26 cellular contexts compared by ENCODE assay signal in genomic region chr3:62046326-62046725, GRCh38.
DNase-seq lines count a peak whose midpoint lies in the region; ATAC-seq and TF ChIP-seq lines count a peak whose summit lies in the region.
"Had no signal": no experiment of that assay in that cellular context is flagged by ENCODE, and none has a peak within 500 bp of the region (broad histone marks: within the 10 kb centered on the region; RNA-seq: fewer than 3 reads in every experiment).

No MANE protein-coding gene starts in this region.

- no peak overlapping the region for H3K27ac Mint-ChIP-seq in activated CD4-positive, alpha-beta memory T cell treated with anti-CD3 and anti-CD28 coated beads, Interleukin-2, amount 10 ng/mL, durations not matched to agents 7 days and 5 days
- H3K27ac Mint-ChIP-seq: activated T-cell treated with anti-CD3 and anti-CD28 coated beads, Interleukin-2, amount 50 U/mL, for 24 hours; naive thymus-derived CD8-positive, alpha-beta T cell; stimulated activated naive CD8-positive, alpha-beta T cell treated with anti-CD3 and anti-CD28 coated beads, Interleukin-15, amount 100 ng/mL, for 72 hours had no signal

- DNase-seq in AG10803 (ENCODE audit: low read depth): peak; percentile 34
- peak; percentile 68 for DNase-seq in HT1080 (ENCODE audit: low read depth)
- DNase-seq in astrocyte of the spinal cord (ENCODE audit: low read depth, low spot score): peak; percentile 30
- peak; percentile 36 for DNase-seq in kidney tubule cell (ENCODE audit: low spot score)
- DNase-seq in COLO829 (ENCODE audit: low spot score): no peak
- no peak for DNase-seq in activated CD4-positive, alpha-beta memory T cell treated with anti-CD3 and anti-CD28 coated beads, Interleukin-2, amount 10 ng/mL, durations not matched to agents 7 days and 5 days
- no peak for DNase-seq in activated T-cell treated with anti-CD3 and anti-CD28 coated beads, Interleukin-2, amount 50 U/mL, for 48 hours
- DNase-seq: activated naive CD4-positive, alpha-beta T cell; activated T-cell treated with anti-CD3 and anti-CD28 coated beads, Interleukin-2, amount 50 U/mL, for 24 hours; cerebellar nuclear complex; effector memory CD4-positive, alpha-beta T cell; H7; left cardiac atrium; naive thymus-derived CD8-positive, alpha-beta T cell; NCI-H146; NCI-H774; ovary; right cardiac atrium; stimulated activated naive CD8-positive, alpha-beta T cell treated with anti-CD3 and anti-CD28 coated beads, Interleukin-15, amount 100 ng/mL, for 72 hours; transverse colon had no signal

- no peaks in the 10 kb centered on the region for H3K36me3 Mint-ChIP-seq in activated CD4-positive, alpha-beta memory T cell treated with anti-CD3 and anti-CD28 coated beads, Interleukin-2, amount 10 ng/mL, durations not matched to agents 7 days and 5 days (ENCODE audit: low read depth)
- H3K36me3 Mint-ChIP-seq: naive thymus-derived CD8-positive, alpha-beta T cell had no signal

- CTCF ChIA-PET in activated CD4-positive, alpha-beta memory T cell treated with anti-CD3 and anti-CD28 coated beads, Interleukin-2, amount 10 ng/mL, durations not matched to agents 7 days and 5 days (lab: Charles Lee): no interaction called here

- no peak for ATAC-seq in GM19023 (IDR thresholded peaks at IDR 0.05; ENCODE audit: unreplicated experiment)
- ATAC-seq: A549; activated CD4-positive, CD25-positive, alpha-beta regulatory T cell treated with anti-CD3 and anti-CD28 coated beads, Interleukin-2, amount 50 U/mL, for 24 hours; K562; left cardiac atrium; naive thymus-derived CD8-positive, alpha-beta T cell; right cardiac atrium; stimulated activated naive CD8-positive, alpha-beta T cell treated with anti-CD3 and anti-CD28 coated beads, Interleukin-15, amount 100 ng/mL, for 72 hours had no signal

- no peaks in the 10 kb centered on the region for H3K9me3 Mint-ChIP-seq in activated CD4-positive, alpha-beta memory T cell treated with anti-CD3 and anti-CD28 coated beads, Interleukin-2, amount 10 ng/mL, durations not matched to agents 7 days and 5 days
- H3K9me3 Mint-ChIP-seq: activated T-cell treated with anti-CD3 and anti-CD28 coated beads, Interleukin-2, amount 50 U/mL, for 24 hours; naive thymus-derived CD8-positive, alpha-beta T cell; stimulated activated naive CD8-positive, alpha-beta T cell treated with anti-CD3 and anti-CD28 coated beads, Interleukin-15, amount 100 ng/mL, for 72 hours had no signal

- POLR2A ChIA-PET in activated CD4-positive, alpha-beta memory T cell treated with anti-CD3 and anti-CD28 coated beads, Interleukin-2, amount 10 ng/mL, durations not matched to agents 7 days and 5 days (lab: Charles Lee): no interaction called here

- no peaks in the 10 kb centered on the region for H3K4me1 Mint-ChIP-seq in activated CD4-positive, alpha-beta memory T cell treated with anti-CD3 and anti-CD28 coated beads, Interleukin-2, amount 10 ng/mL, durations not matched to agents 7 days and 5 days
- H3K4me1 Mint-ChIP-seq: naive thymus-derived CD8-positive, alpha-beta T cell; stimulated activated naive CD8-positive, alpha-beta T cell treated with anti-CD3 and anti-CD28 coated beads, Interleukin-15, amount 100 ng/mL, for 72 hours had no signal

- in situ Hi-C loops in astrocyte of the spinal cord (cut with HindIII; ENCODE audit: low sequenced_read_pairs): no loop called here

- no peak overlapping the region for H3K4me3 Mint-ChIP-seq in activated CD4-positive, alpha-beta memory T cell treated with anti-CD3 and anti-CD28 coated beads, Interleukin-2, amount 10 ng/mL, durations not matched to agents 7 days and 5 days
- H3K4me3 Mint-ChIP-seq: activated T-cell treated with anti-CD3 and anti-CD28 coated beads, Interleukin-2, amount 50 U/mL, for 24 hours; naive thymus-derived CD8-positive, alpha-beta T cell; stimulated activated naive CD8-positive, alpha-beta T cell treated with anti-CD3 and anti-CD28 coated beads, Interleukin-15, amount 100 ng/mL, for 72 hours had no signal

- no peak for TF ChIP-seq CTCF in AG10803 (conservative IDR thresholded peaks at IDR 0.05; ENCODE audit: low read length)
- TF ChIP-seq CTCF in astrocyte of the spinal cord (IDR thresholded peaks at IDR 0.05; ENCODE audit: low read depth, low read length): no peak

- H3K4me3 ChIP-seq in AG10803 (ENCODE audit: low read length) (no peak overlapping the region), astrocyte of the spinal cord (ENCODE audit: low read depth, low read length) (no peak overlapping the region)
- H3K4me3 ChIP-seq: A549; BLaER1 treated with 17β-estradiol and CSF1 and Interleukin-3, amounts not matched to agents 10 nM and 100 nM; esophagus muscularis mucosa; K562; ovary; transverse colon had no signal

- H3K27me3 Mint-ChIP-seq in activated CD4-positive, alpha-beta memory T cell treated with anti-CD3 and anti-CD28 coated beads, Interleukin-2, amount 10 ng/mL, durations not matched to agents 7 days and 5 days: no peaks in the 10 kb centered on the region
- H3K27me3 Mint-ChIP-seq: activated T-cell treated with anti-CD3 and anti-CD28 coated beads, Interleukin-2, amount 50 U/mL, for 24 hours had no signal

Comparison
In these comparisons a context has a peak if more than half of its experiments do, and no peak if none do; other contexts are left out.
1. DNase-seq: peak in AG10803 (single experiment), HT1080 (single experiment), astrocyte of the spinal cord (single experiment) and kidney tubule cell (single experiment); none in COLO829 (single experiment), activated CD4-positive, alpha-beta memory T cell treated with anti-CD3 and anti-CD28 coated beads, Interleukin-2, amount 10 ng/mL, durations not matched to agents 7 days and 5 days (single experiment) and activated T-cell treated with anti-CD3 and anti-CD28 coated beads, Interleukin-2, amount 50 U/mL, for 48 hours (0 of 2).